Comparison of ENCODE assay signal across 9 cellular contexts in the genomic region with DNA sequence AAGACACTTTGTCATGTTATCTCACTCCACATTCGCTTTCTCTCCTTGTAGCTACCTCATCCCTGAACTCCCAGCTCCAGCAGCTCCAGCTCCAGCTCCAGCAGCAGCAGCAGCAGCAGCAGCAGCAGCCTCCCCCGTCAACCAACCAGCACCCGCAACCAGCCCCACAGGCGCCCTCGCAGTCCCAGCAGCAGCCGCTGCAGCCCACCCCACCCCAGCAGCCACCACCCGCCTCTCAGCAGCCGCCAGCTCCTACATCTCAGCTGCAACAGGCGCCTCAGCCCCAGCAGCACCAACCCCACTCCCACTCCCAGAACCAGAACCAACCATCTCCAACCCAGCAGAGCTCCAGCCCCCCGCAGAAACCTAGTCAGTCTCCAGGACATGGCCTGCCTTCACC.
"Had no signal": no experiment of that assay in that cellular context is flagged by ENCODE, and none has a peak within 500 bp of the region (broad histone marks: within the 10 kb centered on the region; RNA-seq: fewer than 3 reads in every experiment).

No MANE protein-coding gene starts in this region.

- H3K36me3 Mint-ChIP-seq: IgD-negative memory B cell had no signal

- ATAC-seq: HCT116, HepG2 had no signal

- H3K9me3 Mint-ChIP-seq: HFFc6, IgD-negative memory B cell had no signal

- H3K27ac ChIP-seq: GM23248, HL-60 had no signal

- H3K4me3 Mint-ChIP-seq: HFFc6, IgD-negative memory B cell had no signal

- H2AFZ ChIP-seq: GM23248 had no signal

- H3K4me1 Mint-ChIP-seq: IgD-negative memory B cell had no signal

- FAIRE-seq: HepG2 had no signal

- H3K36me3 ChIP-seq: HAP-1 had no signal

- H3K9ac ChIP-seq: GM23248 had no signal

- H3K4me3 ChIP-seq: GM23248, HAP-1 had no signal

- H3K9me3 ChIP-seq: HAP-1 had no signal

- H3K27ac Mint-ChIP-seq: HFFc6 had no signal

- DNase-seq: GM23248, GOT3, H7, HFFc6 had no signal
